In genomic region chr16:2675714-2676113, GRCh38 we compare ENCODE assay signal across 1 cellular context.
TF ChIP-seq lines count a peak whose summit lies in the region.

No MANE protein-coding gene starts in this region.

TF ChIP-seq in HCT116, 20 proteins besides CTCF, POLR2A, EP300 and RAD21:
- TF ChIP-seq CBX3 (IDR thresholded peaks at IDR 0.05; ENCODE audit: low read depth) = no peak
- TF ChIP-seq MAX (IDR thresholded peaks at IDR 0.05) = peak; percentile 61; the same call in 1 of the 2 replicates
- peak; percentile 73 for TF ChIP-seq FOSL1 (IDR thresholded peaks at IDR 0.05; ENCODE audit: low read depth)
- TF ChIP-seq JUND (IDR thresholded peaks at IDR 0.05) = peak; percentile 69; the same call in 1 of the 2 replicates
- TF ChIP-seq SP1 (IDR thresholded peaks at IDR 0.05; ENCODE audit: low read depth) = peak; percentile 36
- TF ChIP-seq ELF1 (IDR thresholded peaks at IDR 0.05; ENCODE audit: borderline replicate concordance, low read depth) = no peak
- peak; percentile 31; the same call in 1 of the 2 replicates for TF ChIP-seq POLR2AphosphoS5 (IDR thresholded peaks at IDR 0.05; ENCODE audit: low read depth, low read length)
- TF ChIP-seq TCF7L2 (IDR thresholded peaks at IDR 0.05; ENCODE audit: borderline replicate concordance, extremely low read depth, insufficient read depth, insufficient read length) = no peak
- TF ChIP-seq EZH2phosphoT487 (IDR thresholded peaks at IDR 0.05; ENCODE audit: borderline replicate concordance) = no peak
- no peak for TF ChIP-seq ZFX (IDR thresholded peaks at IDR 0.05)
- TF ChIP-seq CEBPB (IDR thresholded peaks at IDR 0.05; ENCODE audit: low read depth) = no peak
- TF ChIP-seq YY1 (IDR thresholded peaks at IDR 0.05; ENCODE audit: extremely low read depth, insufficient replicate concordance, low read depth, low read length) = no peak
- TF ChIP-seq EZH2 (IDR thresholded peaks at IDR 0.05) = no peak
- TF ChIP-seq SRF (IDR thresholded peaks at IDR 0.05; ENCODE audit: low read depth) = no peak
- TF ChIP-seq ZBTB33 (IDR thresholded peaks at IDR 0.05; ENCODE audit: extremely low read depth, insufficient replicate concordance, low read length) = no peak
- TF ChIP-seq, protein P1, sequence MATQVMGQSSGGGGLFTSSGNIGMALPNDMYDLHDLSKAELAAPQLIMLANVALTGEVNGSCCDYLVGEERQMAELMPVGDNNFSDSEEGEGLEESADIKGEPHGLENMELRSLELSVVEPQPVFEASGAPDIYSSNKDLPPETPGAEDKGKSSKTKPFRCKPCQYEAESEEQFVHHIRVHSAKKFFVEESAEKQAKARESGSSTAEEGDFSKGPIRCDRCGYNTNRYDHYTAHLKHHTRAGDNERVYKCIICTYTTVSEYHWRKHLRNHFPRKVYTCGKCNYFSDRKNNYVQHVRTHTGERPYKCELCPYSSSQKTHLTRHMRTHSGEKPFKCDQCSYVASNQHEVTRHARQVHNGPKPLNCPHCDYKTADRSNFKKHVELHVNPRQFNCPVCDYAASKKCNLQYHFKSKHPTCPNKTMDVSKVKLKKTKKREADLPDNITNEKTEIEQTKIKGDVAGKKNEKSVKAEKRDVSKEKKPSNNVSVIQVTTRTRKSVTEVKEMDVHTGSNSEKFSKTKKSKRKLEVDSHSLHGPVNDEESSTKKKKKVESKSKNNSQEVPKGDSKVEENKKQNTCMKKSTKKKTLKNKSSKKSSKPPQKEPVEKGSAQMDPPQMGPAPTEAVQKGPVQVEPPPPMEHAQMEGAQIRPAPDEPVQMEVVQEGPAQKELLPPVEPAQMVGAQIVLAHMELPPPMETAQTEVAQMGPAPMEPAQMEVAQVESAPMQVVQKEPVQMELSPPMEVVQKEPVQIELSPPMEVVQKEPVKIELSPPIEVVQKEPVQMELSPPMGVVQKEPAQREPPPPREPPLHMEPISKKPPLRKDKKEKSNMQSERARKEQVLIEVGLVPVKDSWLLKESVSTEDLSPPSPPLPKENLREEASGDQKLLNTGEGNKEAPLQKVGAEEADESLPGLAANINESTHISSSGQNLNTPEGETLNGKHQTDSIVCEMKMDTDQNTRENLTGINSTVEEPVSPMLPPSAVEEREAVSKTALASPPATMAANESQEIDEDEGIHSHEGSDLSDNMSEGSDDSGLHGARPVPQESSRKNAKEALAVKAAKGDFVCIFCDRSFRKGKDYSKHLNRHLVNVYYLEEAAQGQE (IDR thresholded peaks at IDR 0.05; ENCODE audit: low read depth) = no peak
- TF ChIP-seq, protein P2, sequence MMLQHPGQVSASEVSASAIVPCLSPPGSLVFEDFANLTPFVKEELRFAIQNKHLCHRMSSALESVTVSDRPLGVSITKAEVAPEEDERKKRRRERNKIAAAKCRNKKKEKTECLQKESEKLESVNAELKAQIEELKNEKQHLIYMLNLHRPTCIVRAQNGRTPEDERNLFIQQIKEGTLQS (IDR thresholded peaks at IDR 0.05) = no peak
- no peak for TF ChIP-seq SIN3A (IDR thresholded peaks at IDR 0.05; ENCODE audit: low read depth)
- TF ChIP-seq EGR1 (IDR thresholded peaks at IDR 0.05; ENCODE audit: low read depth) = no peak
- no peak for TF ChIP-seq ZNF274 (IDR thresholded peaks at IDR 0.05; ENCODE audit: low read depth, low read length)
